Comparison of ENCODE assay signal across 14 cellular contexts in the genomic region with DNA sequence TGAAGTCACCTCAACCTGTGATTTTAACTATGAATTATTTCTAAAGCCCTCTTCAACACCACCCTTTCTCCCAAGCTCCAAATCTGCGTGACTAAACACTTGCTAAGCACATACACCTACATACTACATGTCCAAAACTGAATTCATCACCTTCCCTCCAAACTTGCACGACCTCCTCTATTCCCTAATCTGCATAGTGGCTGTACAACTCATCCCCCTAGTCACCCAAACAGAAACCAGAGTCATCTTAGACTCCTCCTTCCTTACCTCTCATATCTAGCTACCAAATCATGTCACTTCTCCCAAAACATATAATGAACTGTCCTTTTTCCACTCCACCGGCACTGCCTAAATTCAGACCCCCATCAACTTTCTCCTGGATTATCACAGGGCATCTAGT. TPM values are rescaled to one million over a fixed set of nuclear protein-coding genes. Genes with fewer than 3 reads are reported as not detected.
DNase-seq lines count a peak whose midpoint lies in the region; ATAC-seq, FAIRE-seq and TF ChIP-seq lines count a peak whose summit lies in the region.
"Had no signal": no experiment of that assay in that cellular context is flagged by ENCODE, and none has a peak within 500 bp of the region (broad histone marks: within the 10 kb centered on the region; RNA-seq: fewer than 3 reads in every experiment).

No MANE protein-coding gene starts in this region.

- H2AFZ ChIP-seq in HepG2 (ENCODE audit: low read length): no peak overlapping the region

- DNase-seq in T-helper 2 cell treated with Interferon-gamma antibody and Interleukin-4, amounts not matched to agents 5 μg/mL and 100 μg/mL, for 36 hours (ENCODE audit: low spot score): peak; percentile 19
- DNase-seq in activated effector memory CD4-positive, alpha-beta T cell treated with anti-CD3 and anti-CD28 coated beads, Interleukin-2, amount 50 U/mL, for 16 hours: no peak
- DNase-seq in prostate gland (ENCODE audit: low spot score) (no peak), HepG2 (ENCODE audit: low spot score) (no peak)
- DNase-seq: activated CD8-positive, alpha-beta memory T cell treated with anti-CD3 and anti-CD28 coated beads, Interleukin-2, amount 50 U/mL, for 4 hours; CD8-positive, alpha-beta memory T cell; central memory CD4-positive, alpha-beta T cell; esophagus squamous epithelium; NCI-H748 treated with DMSO at 0.1 percent for 48 hours had no signal

- no peaks in the 10 kb centered on the region for H3K9me3 Mint-ChIP-seq in T-helper 2 cell treated with Interferon-gamma antibody and Interleukin-4, amounts not matched to agents 5 μg/mL and 100 μg/mL, for 36 hours
- H3K9me3 Mint-ChIP-seq: CD8-positive, alpha-beta memory T cell; T-helper 1 cell treated with Interleukin-12 subunit alpha and Interleukin-12 subunit beta and Interleukin-4 antibody, amounts not matched to agents 30 μg/mL and 1 μg/mL, for 36 hours had no signal

- TF ChIP-seq EP300 in HepG2 (IDR thresholded peaks at IDR 0.05; ENCODE audit: low read depth in 2 of 2, low read length in 2 of 2) (no peak), HepG2 (CRISPR knock-in tag; IDR thresholded peaks at IDR 0.05; ENCODE audit: borderline replicate concordance) (no peak)

- H3K27me3 ChIP-seq in prostate gland (replicated peaks; ENCODE audit: insufficient read depth) (no peaks in the 10 kb centered on the region), HepG2 (ENCODE audit: control insufficient read depth in 1 of 2, insufficient read depth in 2 of 2, low read length in 2 of 2) (no peaks in the 10 kb centered on the region)
- H3K27me3 ChIP-seq: esophagus squamous epithelium had no signal

- no peak overlapping the region for H3K9ac ChIP-seq in HepG2 (ENCODE audit: insufficient read depth, low read depth, low read length)

- no peak overlapping the region for H3K4me2 ChIP-seq in HepG2 (ENCODE audit: low read depth, low read length)

- CTCF ChIA-PET in HepG2 (lab: Yijun Ruan, JAX; ENCODE audit: low intra/inter-chr PET ratio, low total read pairs): no interaction called here

- intact Hi-C loops in prostate gland (cut with DNase I) (no loop called here), HepG2 (cut with micrococcal nuclease; ENCODE audit: unreplicated experiment) (loop anchor here (2.0 kb wide), 1 partner anchor 15 kb away; the partner anchor contains the start of gene ARHGAP21)

- no peaks in the 10 kb centered on the region for H3K27me3 Mint-ChIP-seq in T-helper 2 cell treated with Interferon-gamma antibody and Interleukin-4, amounts not matched to agents 5 μg/mL and 100 μg/mL, for 36 hours (ENCODE audit: low read depth)

- no peaks in the 10 kb centered on the region for H3K36me3 ChIP-seq in prostate gland
- no peaks in the 10 kb centered on the region for H3K36me3 ChIP-seq in HepG2 (replicated peaks in 1 of 2; ENCODE audit: control insufficient read depth in 1 of 2, insufficient read depth in 2 of 2, low read length in 2 of 2)
- H3K36me3 ChIP-seq: esophagus squamous epithelium had no signal

- BruUV-seq in HepG2 (replicated peaks; lab: Mats Ljungman, UMichigan): no TSS peak

- POLR2A ChIA-PET in HepG2 (lab: Yijun Ruan, JAX): interaction anchor here (1.0 kb wide), 1 partner anchor 16 kb away, joined by 4 read pairs; no protein-coding TSS in a partner anchor

- ATAC-seq in GM18511 (IDR thresholded peaks at IDR 0.05; ENCODE audit: unreplicated experiment) (peak; percentile 81), HG02798 (IDR thresholded peaks at IDR 0.05; ENCODE audit: poor library complexity, unreplicated experiment) (peak; percentile 80), HepG2 (no peak), HG02642 (IDR thresholded peaks at IDR 0.05; ENCODE audit: poor library complexity, unreplicated experiment) (no peak)

- TF ChIP-seq POLR2A in prostate gland (IDR thresholded peaks at IDR 0.05) (no peak), HepG2 (IDR thresholded peaks at IDR 0.05; ENCODE audit: insufficient read depth in 1 of 2, low read depth in 2 of 2, low read length in 2 of 2) (no peak)

- H4K20me1 ChIP-seq in HepG2 (ENCODE audit: insufficient read depth, low read length): no peaks in the 10 kb centered on the region

- TF ChIP-seq RAD21 in HepG2 (CRISPR knock-in tag; IDR thresholded peaks at IDR 0.05): no peak

- no peak overlapping the region for H3K27ac Mint-ChIP-seq in T-helper 2 cell treated with Interferon-gamma antibody and Interleukin-4, amounts not matched to agents 5 μg/mL and 100 μg/mL, for 36 hours
- H3K27ac Mint-ChIP-seq: CD8-positive, alpha-beta memory T cell; T-helper 1 cell treated with Interleukin-12 subunit alpha and Interleukin-12 subunit beta and Interleukin-4 antibody, amounts not matched to agents 30 μg/mL and 1 μg/mL, for 36 hours had no signal

- H3K36me3 Mint-ChIP-seq in T-helper 2 cell treated with Interferon-gamma antibody and Interleukin-4, amounts not matched to agents 5 μg/mL and 100 μg/mL, for 36 hours (ENCODE audit: low read depth): no peaks in the 10 kb centered on the region

- FAIRE-seq in HepG2 (lab: Jason Lieb, UNC): no peak

- H3K27ac ChIP-seq in 22Rv1: peak overlapping the region; percentile 19; the same call in 1 of the 2 replicates
- no peak overlapping the region for H3K27ac ChIP-seq in prostate gland
- no peak overlapping the region for H3K27ac ChIP-seq in HepG2 (ENCODE audit: extremely low read length, insufficient read depth, low read length)
- H3K27ac ChIP-seq: esophagus squamous epithelium had no signal

- H3K4me3 Mint-ChIP-seq in T-helper 2 cell treated with Interferon-gamma antibody and Interleukin-4, amounts not matched to agents 5 μg/mL and 100 μg/mL, for 36 hours: no peak overlapping the region
- H3K4me3 Mint-ChIP-seq: CD8-positive, alpha-beta memory T cell; T-helper 1 cell treated with Interleukin-12 subunit alpha and Interleukin-12 subunit beta and Interleukin-4 antibody, amounts not matched to agents 30 μg/mL and 1 μg/mL, for 36 hours had no signal

- peaks cover 11% of the 10 kb centered on the region for H3K4me1 Mint-ChIP-seq in T-helper 2 cell treated with Interferon-gamma antibody and Interleukin-4, amounts not matched to agents 5 μg/mL and 100 μg/mL, for 36 hours (ENCODE audit: low read depth)

- H3K4me3 ChIP-seq in prostate gland (no peak overlapping the region), HepG2 (replicated peaks in 1 of 3; ENCODE audit: insufficient read depth in 1 of 3, low read depth in 2 of 3, low read length in 3 of 3) (no peak overlapping the region)
- H3K4me3 ChIP-seq: esophagus squamous epithelium had no signal

- no peak for TF ChIP-seq CTCF in 22Rv1 (IDR thresholded peaks at IDR 0.05)
- TF ChIP-seq CTCF in prostate gland (IDR thresholded peaks at IDR 0.05): no peak
- no peak for TF ChIP-seq CTCF in HepG2 (CRISPR knock-in tag; IDR thresholded peaks at IDR 0.05)

- H3K79me2 ChIP-seq in HepG2 (ENCODE audit: insufficient read depth, low read length): peaks cover 86% of the 10 kb centered on the region

- 48% methylated on average over 3 of the region's 3 CpGs for whole genome bisulfite sequencing in prostate gland
- WGBS in HepG2 (ENCODE audit: low lambda C conversion rate): 95% methylated on average over 3 of the region's 3 CpGs

- H3K4me1 ChIP-seq in prostate gland (replicated peaks): peaks cover 3% of the 10 kb centered on the region
- H3K4me1 ChIP-seq in HepG2 (ENCODE audit: insufficient read depth, low read length): peaks cover 32% of the 10 kb centered on the region

- H3K9me3 ChIP-seq in prostate gland: no peaks in the 10 kb centered on the region
- H3K9me3 ChIP-seq in HepG2 (ENCODE audit: low read length): no peaks in the 10 kb centered on the region
- H3K9me3 ChIP-seq: esophagus squamous epithelium had no signal

- in situ Hi-C loops in HepG2 (cut with HindIII; ENCODE audit: extremely low pct_ligation_motif_present, low pct_unique_long_range_greater_than_20kb): no loop called here

TF ChIP-seq in HepG2, 621 proteins besides CTCF, POLR2A, EP300 and RAD21:
- no peak for TF ChIP-seq ZNF326 (CRISPR knock-in tag; IDR thresholded peaks at IDR 0.05; ENCODE audit: borderline replicate concordance)

RNA-seq across cellular contexts. Expression of gene ARHGAP21, which starts 16.2 kb away (rescaled TPM):
- total RNA-seq in prostate gland (10 to 100 TPM; 42.3 to 44.3 TPM), HepG2 (2016; rRNA removed; fragmentation: Illumina TruSeq; extraction: Trizol) (26.6 and 28.0 TPM in 2 replicates)
- total RNA-seq in HepG2 (2016; cell fraction: cytosol; rRNA removed; fragmentation: Illumina TruSeq; extraction: Trizol; ENCODE audit: low read depth): 3.9 and 7.5 TPM in 2 replicates
- total RNA-seq in HepG2 (2016; cell fraction: insoluble cytoplasmic fraction; rRNA removed; fragmentation: Illumina TruSeq; extraction: Trizol): 23.3 and 24.8 TPM in 2 replicates
- total RNA-seq in HepG2 (2016; cell fraction: membrane; rRNA removed; fragmentation: Illumina TruSeq; extraction: Trizol): 13.0 and 13.2 TPM in 2 replicates
- total RNA-seq in HepG2 (2016; cell fraction: nucleus; rRNA removed; fragmentation: Illumina TruSeq; extraction: Trizol): 47.1 and 48.2 TPM in 2 replicates
- polyA plus RNA-seq in HepG2 (2011; rRNA removed): 23.9 and 24.9 TPM in 2 replicates
- 9.3 and 14.8 TPM in 2 replicates for polyA plus RNA-seq in HepG2 (2011; cell fraction: cytosol; rRNA removed)
- polyA plus RNA-seq in HepG2 (2011; cell fraction: nucleus; rRNA removed): 38.8 and 40.9 TPM in 2 replicates
- polyA plus RNA-seq in HepG2 (2012): 12.7 and 19.2 TPM in 2 replicates
- polyA plus RNA-seq in HepG2 (2016; cell fraction: cytosol; fragmentation: Illumina TruSeq; extraction: Trizol; ENCODE audit: low read depth): 0.80 and 1.5 TPM in 2 replicates
- 19.5 and 21.4 TPM in 2 replicates for polyA plus RNA-seq in HepG2 (2016; cell fraction: insoluble cytoplasmic fraction; fragmentation: Illumina TruSeq; extraction: Trizol; ENCODE audit: low read depth)
- polyA plus RNA-seq in HepG2 (2016; cell fraction: membrane; fragmentation: Illumina TruSeq; extraction: Trizol; ENCODE audit: low read depth): 3.2 and 4.5 TPM in 2 replicates
- polyA plus RNA-seq in HepG2 (2016; cell fraction: nucleus; fragmentation: Illumina TruSeq; extraction: Trizol; ENCODE audit: insufficient read depth, low read depth): 39.1 and 41.8 TPM in 2 replicates
- 40.5 and 94.5 TPM in 2 replicates for polyA minus RNA-seq in HepG2 (2011; rRNA and poly(A)+ RNA removed; ENCODE audit: low replicate concordance)
- polyA minus RNA-seq in HepG2 (2011; cell fraction: cytosol; rRNA and poly(A)+ RNA removed): 24.5 and 27.5 TPM in 2 replicates
- 101 and 142 TPM in 2 replicates for polyA minus RNA-seq in HepG2 (2011; cell fraction: nucleus; rRNA and poly(A)+ RNA removed)

Comparison
In these comparisons a context has a peak if more than half of its experiments do, and no peak if none do; other contexts are left out.
1. ATAC-seq: peak in GM18511 (single experiment) and HG02798 (single experiment); none in HepG2 (single experiment) and HG02642 (single experiment).